In genomic region chr19:12799723-12800343, GRCh38 we compare ENCODE assay signal across 13 cellular contexts. TPM values are rescaled to one million over a fixed set of nuclear protein-coding genes. Genes with fewer than 3 reads are reported as not detected.
DNase-seq lines count a peak whose midpoint lies in the region; ATAC-seq, FAIRE-seq and TF ChIP-seq lines count a peak whose summit lies in the region.
"Had no signal": no experiment of that assay in that cellular context is flagged by ENCODE, and none has a peak within 500 bp of the region (broad histone marks: within the 10 kb centered on the region; RNA-seq: fewer than 3 reads in every experiment).

No MANE protein-coding gene starts in this region.

- H3K27ac Mint-ChIP-seq in CD4-positive, CD25-positive, alpha-beta regulatory T cell, result peak overlapping the region in 2 of 3 donors; percentile 20 to 63
- no peak overlapping the region for H3K27ac Mint-ChIP-seq in activated naive CD8-positive, alpha-beta T cell treated with anti-CD3 and anti-CD28 coated beads, Interleukin-2, amount 50 U/mL, for 24 hours
- H3K27ac Mint-ChIP-seq in natural killer cell treated with Interleukin-12 subunit alpha and Interleukin-12 subunit beta and Interleukin-15 and Interleukin-18, amount 100 ng/mL, for 72 hours, result no peak overlapping the region

- H3K4me3 ChIP-seq in CD4-positive, CD25-positive, alpha-beta regulatory T cell (ENCODE audit: low read depth, low read length), result no peak overlapping the region
- peak overlapping the region; percentile 96; the same call in 1 of the 2 replicates for H3K4me3 ChIP-seq in HUES6 (ENCODE audit: low read depth, low read length)

- H3K4me1 Mint-ChIP-seq in CD4-positive, CD25-positive, alpha-beta regulatory T cell, result peaks cover 4 to 43% (median 26%) of the 10 kb centered on the region in 4 donors
- peaks cover 31% of the 10 kb centered on the region for H3K4me1 Mint-ChIP-seq in activated naive CD8-positive, alpha-beta T cell treated with anti-CD3 and anti-CD28 coated beads, Interleukin-2, amount 50 U/mL, for 24 hours
- H3K4me1 Mint-ChIP-seq in natural killer cell treated with Interleukin-12 subunit alpha and Interleukin-12 subunit beta and Interleukin-15 and Interleukin-18, amount 100 ng/mL, for 72 hours (ENCODE audit: low read depth in 2 of 2), result peaks cover 17 to 22% of the 10 kb centered on the region in 2 donors

- FAIRE-seq in GM12891 (lab: Jason Lieb, UNC), result no peak

- peaks cover 3% of the 10 kb centered on the region for H3K36me3 Mint-ChIP-seq in CD4-positive, CD25-positive, alpha-beta regulatory T cell
- H3K36me3 Mint-ChIP-seq in activated naive CD8-positive, alpha-beta T cell treated with anti-CD3 and anti-CD28 coated beads, Interleukin-2, amount 50 U/mL, for 24 hours (ENCODE audit: low read depth), result peaks cover 6% of the 10 kb centered on the region
- no peaks in the 10 kb centered on the region for H3K36me3 Mint-ChIP-seq in natural killer cell treated with Interleukin-12 subunit alpha and Interleukin-12 subunit beta and Interleukin-15 and Interleukin-18, amount 100 ng/mL, for 72 hours

- no peaks in the 10 kb centered on the region for H3K36me3 ChIP-seq in CD4-positive, CD25-positive, alpha-beta regulatory T cell (ENCODE audit: control insufficient read depth, insufficient read depth, low read length)
- peaks cover 23% of the 10 kb centered on the region for H3K36me3 ChIP-seq in HUES6 (ENCODE audit: control insufficient read depth, insufficient read depth, low read length)

- peaks cover 4% of the 10 kb centered on the region for H3K27me3 Mint-ChIP-seq in CD4-positive, CD25-positive, alpha-beta regulatory T cell
- no peaks in the 10 kb centered on the region for H3K27me3 Mint-ChIP-seq in activated naive CD8-positive, alpha-beta T cell treated with anti-CD3 and anti-CD28 coated beads, Interleukin-2, amount 50 U/mL, for 24 hours
- H3K27me3 Mint-ChIP-seq in natural killer cell treated with Interleukin-12 subunit alpha and Interleukin-12 subunit beta and Interleukin-15 and Interleukin-18, amount 100 ng/mL, for 72 hours, result no peaks in the 10 kb centered on the region

- DNase-seq in CD4-positive, CD25-positive, alpha-beta regulatory T cell, result no peak
- no peak for DNase-seq in activated naive CD8-positive, alpha-beta T cell treated with anti-CD3 and anti-CD28 coated beads, Interleukin-2, amount 50 U/mL, for 24 hours
- DNase-seq in natural killer cell treated with Interleukin-12 subunit alpha and Interleukin-12 subunit beta and Interleukin-15 and Interleukin-18, amount 100 ng/mL, for 72 hours (ENCODE audit: low spot score), result no peak
- DNase-seq in NOMO-1 treated with dmso at 0.1 percent for 144 hours (lab: John Stamatoyannopoulos, UW; ENCODE audit: unreplicated experiment), result no peak
- DNase-seq in GM12891 (ENCODE audit: insufficient read length, low spot score), result no peak
- no peak for DNase-seq in DMS 273 treated with DMSO at 0.1 percent for 48 hours (lab: John Stamatoyannopoulos, UW)
- DNase-seq: caudate nucleus, COR-L47, NCI-H1092, NCI-H446 treated with DMSO at 0.1 percent for 48 hours had no signal

- no peaks in the 10 kb centered on the region for H3K27me3 ChIP-seq in CD4-positive, CD25-positive, alpha-beta regulatory T cell (ENCODE audit: control insufficient read depth, insufficient read depth, low read length)
- peaks cover 6% of the 10 kb centered on the region for H3K27me3 ChIP-seq in HUES6 (ENCODE audit: control insufficient read depth, insufficient read depth, low read length)

- H3K9ac ChIP-seq in HUES6 (ENCODE audit: low read length), result no peak overlapping the region

- H3K4me3 Mint-ChIP-seq in CD4-positive, CD25-positive, alpha-beta regulatory T cell, result peak overlapping the region; percentile 44 to 93 (median 90)
- peak overlapping the region; percentile 18 for H3K4me3 Mint-ChIP-seq in activated naive CD8-positive, alpha-beta T cell treated with anti-CD3 and anti-CD28 coated beads, Interleukin-2, amount 50 U/mL, for 24 hours
- H3K4me3 Mint-ChIP-seq in natural killer cell treated with Interleukin-12 subunit alpha and Interleukin-12 subunit beta and Interleukin-15 and Interleukin-18, amount 100 ng/mL, for 72 hours, result peak overlapping the region; percentile 77

- ATAC-seq in CD4-positive, CD25-positive, alpha-beta regulatory T cell (ENCODE audit: low read depth in 2 of 2), result no peak
- no peak for ATAC-seq in activated naive CD8-positive, alpha-beta T cell treated with anti-CD3 and anti-CD28 coated beads, Interleukin-2, amount 50 U/mL, for 24 hours
- no peak for ATAC-seq in natural killer cell treated with Interleukin-12 subunit alpha and Interleukin-12 subunit beta and Interleukin-15 and Interleukin-18, amount 100 ng/mL, for 72 hours
- ATAC-seq in GM18873 (IDR thresholded peaks at IDR 0.05; ENCODE audit: low FRiP score, unreplicated experiment), result no peak
- ATAC-seq: right cardiac atrium had no signal

- H3K4me1 ChIP-seq in CD4-positive, CD25-positive, alpha-beta regulatory T cell (ENCODE audit: control insufficient read depth, insufficient read depth, low read length, poor library complexity, severe bottlenecking), result peaks cover 37% of the 10 kb centered on the region
- H3K4me1 ChIP-seq in HUES6 (ENCODE audit: control insufficient read depth, insufficient read depth, low read length), result peaks cover 15% of the 10 kb centered on the region

- H3K27ac ChIP-seq in CD4-positive, CD25-positive, alpha-beta regulatory T cell (ENCODE audit: insufficient read depth, low read length, poor library complexity, severe bottlenecking), result no peak overlapping the region
- H3K27ac ChIP-seq in HUES6 (ENCODE audit: low read depth, low read length), result no peak overlapping the region

- no peaks in the 10 kb centered on the region for H3K9me3 Mint-ChIP-seq in CD4-positive, CD25-positive, alpha-beta regulatory T cell
- H3K9me3 Mint-ChIP-seq in activated naive CD8-positive, alpha-beta T cell treated with anti-CD3 and anti-CD28 coated beads, Interleukin-2, amount 50 U/mL, for 24 hours, result no peaks in the 10 kb centered on the region
- no peaks in the 10 kb centered on the region for H3K9me3 Mint-ChIP-seq in natural killer cell treated with Interleukin-12 subunit alpha and Interleukin-12 subunit beta and Interleukin-15 and Interleukin-18, amount 100 ng/mL, for 72 hours

- H3K9me3 ChIP-seq in CD4-positive, CD25-positive, alpha-beta regulatory T cell (ENCODE audit: control insufficient read depth in 2 of 2, low read length in 2 of 2), result no peaks in the 10 kb centered on the region
- no peaks in the 10 kb centered on the region for H3K9me3 ChIP-seq in HUES6 (ENCODE audit: control insufficient read depth, insufficient read depth, low read depth, low read length)

- no peak for TF ChIP-seq POLR2A in GM12891 (IDR thresholded peaks at IDR 0.05; ENCODE audit: low read depth, low read length)

TF ChIP-seq in GM12891, 5 proteins besides CTCF, POLR2A, EP300 and RAD21:
- TF ChIP-seq SPI1 (IDR thresholded peaks at IDR 0.05; ENCODE audit: low read depth, low read length) (no peak), TAF1 (IDR thresholded peaks at IDR 0.05; ENCODE audit: low read depth, low read length) (no peak), POLR2AphosphoS5 (IDR thresholded peaks at IDR 0.05; ENCODE audit: low read depth, low read length) (no peak), POU2F2 (IDR thresholded peaks at IDR 0.05; ENCODE audit: low read depth, low read length) (no peak), PAX5 (IDR thresholded peaks at IDR 0.05; ENCODE audit: insufficient read depth, low read length, severe bottlenecking) (no peak)

RNA-seq across cellular contexts. Expression of gene PRDX2, which starts 1.8 kb away (rescaled TPM):
- total RNA-seq in CD4-positive, CD25-positive, alpha-beta regulatory T cell, result 74.0 TPM
- polyA plus RNA-seq in CD4-positive, CD25-positive, alpha-beta regulatory T cell, result 100 to 1,000 TPM; 326 to 380 (median 341) TPM
- 100 to 1,000 TPM; 150 to 226 TPM for total RNA-seq in natural killer cell treated with Interleukin-12 subunit alpha and Interleukin-12 subunit beta and Interleukin-15 and Interleukin-18, amount 100 ng/mL, for 72 hours
- polyA plus RNA-seq in GM12891 (2012; ENCODE audit: low read depth, missing spikeins), result 154 TPM

RNA-seq across cellular contexts. Expression of gene THSD8, which starts 2.0 kb away (rescaled TPM):
- total RNA-seq in CD4-positive, CD25-positive, alpha-beta regulatory T cell, result 2.8 TPM
- 10 to 100 TPM in 1 of 4 donors, 1 to 10 TPM in 1, under 1 TPM in 1, not detected in 1; 0.66 to 13.9 (median 4.8) TPM for polyA plus RNA-seq in CD4-positive, CD25-positive, alpha-beta regulatory T cell
- total RNA-seq in natural killer cell treated with Interleukin-12 subunit alpha and Interleukin-12 subunit beta and Interleukin-15 and Interleukin-18, amount 100 ng/mL, for 72 hours, result 10 to 100 TPM in 1 of 2 donors, 1 to 10 TPM in 1; 8.7 to 19.5 TPM
- 9.6 TPM for polyA plus RNA-seq in GM12891 (2012; ENCODE audit: low read depth, missing spikeins)

RNA-seq across cellular contexts. Expression of gene RNASEH2A, which starts 6.6 kb away (rescaled TPM):
- total RNA-seq in CD4-positive, CD25-positive, alpha-beta regulatory T cell, result 4.7 TPM
- 10 to 100 TPM; 18.7 to 27.5 (median 23.4) TPM for polyA plus RNA-seq in CD4-positive, CD25-positive, alpha-beta regulatory T cell
- total RNA-seq in natural killer cell treated with Interleukin-12 subunit alpha and Interleukin-12 subunit beta and Interleukin-15 and Interleukin-18, amount 100 ng/mL, for 72 hours, result 10 to 100 TPM; 20.8 to 63.5 TPM
- polyA plus RNA-seq in GM12891 (2012; ENCODE audit: low read depth, missing spikeins), result 31.7 TPM

RNA-seq across cellular contexts. Expression of gene JUNB, which starts 8.5 kb away (rescaled TPM):
- 2,802 TPM for total RNA-seq in CD4-positive, CD25-positive, alpha-beta regulatory T cell
- 100 to 1,000 TPM; 582 to 986 (median 765) TPM for polyA plus RNA-seq in CD4-positive, CD25-positive, alpha-beta regulatory T cell
- total RNA-seq in natural killer cell treated with Interleukin-12 subunit alpha and Interleukin-12 subunit beta and Interleukin-15 and Interleukin-18, amount 100 ng/mL, for 72 hours, result 100 to 1,000 TPM; 252 to 329 TPM
- 85.5 TPM for polyA plus RNA-seq in GM12891 (2012; ENCODE audit: low read depth, missing spikeins)

RNA-seq across cellular contexts. Expression of gene HOOK2, which starts 24.5 kb away (rescaled TPM):
- 16.9 TPM for total RNA-seq in CD4-positive, CD25-positive, alpha-beta regulatory T cell
- 1 to 10 TPM in 3 of 4 donors, under 1 TPM in 1; 0.24 to 1.9 (median 1.6) TPM for polyA plus RNA-seq in CD4-positive, CD25-positive, alpha-beta regulatory T cell
- total RNA-seq in natural killer cell treated with Interleukin-12 subunit alpha and Interleukin-12 subunit beta and Interleukin-15 and Interleukin-18, amount 100 ng/mL, for 72 hours, result 10 to 100 TPM; 19.5 to 20.7 TPM
- polyA plus RNA-seq in GM12891 (2012; ENCODE audit: low read depth, missing spikeins), result 8.8 TPM

Comparison
In these comparisons a context has a peak if more than half of its experiments do, and no peak if none do; other contexts are left out.
1. H3K27ac Mint-ChIP-seq: peak in CD4-positive, CD25-positive, alpha-beta regulatory T cell (2 of 3); none in activated naive CD8-positive, alpha-beta T cell treated with anti-CD3 and anti-CD28 coated beads, Interleukin-2, amount 50 U/mL, for 24 hours (single experiment) and natural killer cell treated with Interleukin-12 subunit alpha and Interleukin-12 subunit beta and Interleukin-15 and Interleukin-18, amount 100 ng/mL, for 72 hours (0 of 2).
2. H3K4me3 Mint-ChIP-seq: peak in every context shown above with its lines; median percentile 90 in CD4-positive, CD25-positive, alpha-beta regulatory T cell; 77 in natural killer cell treated with Interleukin-12 subunit alpha and Interleukin-12 subunit beta and Interleukin-15 and Interleukin-18, amount 100 ng/mL, for 72 hours; 18 in activated naive CD8-positive, alpha-beta T cell treated with anti-CD3 and anti-CD28 coated beads, Interleukin-2, amount 50 U/mL, for 24 hours.